ENCODE assay signal across 16 cellular contexts in the genomic region with DNA sequence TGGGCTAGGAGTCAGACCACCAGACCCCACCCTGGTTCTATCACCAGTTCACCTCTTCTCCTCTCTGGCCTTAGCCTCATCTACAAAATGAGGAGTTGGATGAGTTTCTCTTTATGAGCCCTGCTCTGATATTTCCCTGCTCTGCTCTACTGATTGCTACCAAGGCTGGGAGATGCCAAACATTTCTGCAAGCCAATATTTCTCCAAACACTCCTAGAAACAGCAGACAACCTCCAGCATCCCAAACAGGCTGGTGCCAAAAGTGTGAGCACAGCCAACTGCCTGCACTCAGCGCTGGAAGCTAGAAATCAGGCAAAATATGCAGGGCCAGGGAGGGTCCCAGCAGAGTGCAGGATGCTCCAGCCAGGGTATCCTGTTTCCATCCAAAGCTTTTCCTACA.
"Had no signal": no experiment of that assay in that cellular context is flagged by ENCODE, and none has a peak within 500 bp of the region (broad histone marks: within the 10 kb centered on the region; RNA-seq: fewer than 3 reads in every experiment).

No MANE protein-coding gene starts in this region.

- ATAC-seq: left lung; naive thymus-derived CD4-positive, alpha-beta T cell; stimulated activated effector memory CD8-positive, alpha-beta T cell treated with anti-CD3 and anti-CD28 coated beads, Interleukin-12 subunit alpha, Interleukin-12 subunit beta, amount 100 ng/mL, for 72 hours; stimulated activated naive CD8-positive, alpha-beta T cell treated with anti-CD3 and anti-CD28 coated beads, Interleukin-15, amount 100 ng/mL, for 72 hours had no signal

- H3K27ac ChIP-seq: left lung, testis, transverse colon had no signal

- DNase-seq: cortex of kidney; dorsolateral prefrontal cortex; effector CD8-positive, alpha-beta T cell; immature natural killer cell; left lung; mesendoderm; naive thymus-derived CD4-positive, alpha-beta T cell; nephron progenitor cell; posterior cingulate gyrus; stimulated activated CD4-positive, alpha-beta T cell treated with anti-CD3 and anti-CD28 coated beads, Interleukin-4, amount 100 ng/mL, for 1 hour; stimulated activated CD8-positive, alpha-beta memory T cell treated with anti-CD3 and anti-CD28 coated beads, Interleukin-4, amount 100 ng/mL, for 48 hours; stimulated activated naive CD8-positive, alpha-beta T cell treated with anti-CD3 and anti-CD28 coated beads, Interleukin-15, amount 100 ng/mL, for 72 hours; testis; transverse colon had no signal

- H3K9me3 ChIP-seq: left lung, testis, transverse colon had no signal

- H3K4me3 ChIP-seq: dorsolateral prefrontal cortex, left lung, lung, testis, transverse colon had no signal

- H3K27me3 ChIP-seq: dorsolateral prefrontal cortex, left lung, testis, transverse colon had no signal

- H3K4me1 ChIP-seq: left lung, testis, transverse colon had no signal
